Comparison of ENCODE assay signal across 23 cellular contexts in genomic region chr7:69114374-69114773, GRCh38.
"Had no signal": no experiment of that assay in that cellular context is flagged by ENCODE, and none has a peak within 500 bp of the region (broad histone marks: within the 10 kb centered on the region; RNA-seq: fewer than 3 reads in every experiment).

No MANE protein-coding gene starts in this region.

- FAIRE-seq: endothelial cell of umbilical vein, keratinocyte had no signal

- H3K27ac ChIP-seq: body of pancreas, cardiac muscle cell, colonic mucosa, esophagus muscularis mucosa, gastrocnemius medialis, spleen, tibial nerve had no signal

- DNase-seq: activated CD4-positive, alpha-beta T cell treated with anti-CD3 and anti-CD28 coated beads for 48 hours; activated CD4-positive, alpha-beta T cell treated with anti-CD3 and anti-CD28 coated beads, Interleukin-2, amount 50 U/mL, for 48 hours; activated CD8-positive, alpha-beta memory T cell treated with anti-CD3 and anti-CD28 coated beads, Interleukin-2, amount 50 U/mL, for 48 hours; activated gamma-delta T cell treated with Interleukin-2 at 50 U/mL for 16 hours; activated T-cell treated with anti-CD3 and anti-CD28 coated beads, Interleukin-2, amount 50 U/mL, for 24 hours; anterior cingulate cortex; body of pancreas; cerebellar nuclear complex; colonic mucosa; effector CD8-positive, alpha-beta T cell; gastrocnemius medialis; hippocampal formation; left cardiac atrium; left ventricle myocardium superior; mucosa of descending colon; right cardiac atrium; spleen; stimulated activated naive CD4-positive, alpha-beta T cell had no signal
